Comparison of ENCODE assay signal across 16 cellular contexts in the genomic region with DNA sequence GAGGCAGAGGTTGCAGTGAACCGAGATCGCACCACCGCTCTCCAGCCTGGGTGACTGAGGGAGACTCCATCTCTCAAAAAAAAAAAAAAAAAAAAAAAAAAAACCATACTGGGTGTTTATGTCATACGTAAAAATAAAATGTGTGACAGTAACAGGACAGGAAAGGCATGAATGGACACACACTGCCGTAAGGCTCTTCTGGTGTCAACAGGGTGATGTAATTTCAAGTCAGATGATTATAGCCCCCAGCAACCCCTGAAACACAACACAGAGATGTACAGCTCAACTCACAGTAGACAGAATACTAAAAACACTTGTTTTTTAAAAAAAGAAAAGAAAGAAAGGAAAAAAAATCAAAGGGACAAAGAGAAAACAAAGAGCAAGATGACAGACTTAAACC. TPM values are rescaled to one million over a fixed set of nuclear protein-coding genes. Genes with fewer than 3 reads are reported as not detected.
DNase-seq lines count a peak whose midpoint lies in the region; ATAC-seq and TF ChIP-seq lines count a peak whose summit lies in the region.
"Had no signal": no experiment of that assay in that cellular context is flagged by ENCODE, and none has a peak within 500 bp of the region (broad histone marks: within the 10 kb centered on the region; RNA-seq: fewer than 3 reads in every experiment).

No MANE protein-coding gene starts in this region.

- TF ChIP-seq CTCF in nephron progenitor cell (IDR thresholded peaks at IDR 0.05), result no peak

- peaks cover 46% of the 10 kb centered on the region for H3K36me3 Mint-ChIP-seq in T-helper 1 cell treated with Interleukin-12 subunit alpha and Interleukin-12 subunit beta and Interleukin-4 antibody, amounts not matched to agents 30 μg/mL and 1 μg/mL, for 36 hours (ENCODE audit: low read depth)
- H3K36me3 Mint-ChIP-seq in IgD-negative memory B cell, result peaks cover 2% of the 10 kb centered on the region
- H3K36me3 Mint-ChIP-seq in activated naive CD8-positive, alpha-beta T cell treated with anti-CD3 and anti-CD28 coated beads, Interleukin-2, amount 50 U/mL, for 24 hours (ENCODE audit: low read depth), result peaks cover 37% of the 10 kb centered on the region
- H3K36me3 Mint-ChIP-seq in nephron progenitor cell (ENCODE audit: low read depth), result peaks cover 60% of the 10 kb centered on the region

- H3K27ac Mint-ChIP-seq in T-helper 1 cell treated with Interleukin-12 subunit alpha and Interleukin-12 subunit beta and Interleukin-4 antibody, amounts not matched to agents 30 μg/mL and 1 μg/mL, for 36 hours, result peak overlapping the region; percentile 23
- peak overlapping the region in 2 of 3 donors; percentile 22 to 33 for H3K27ac Mint-ChIP-seq in IgD-negative memory B cell
- peak overlapping the region; percentile 75 for H3K27ac Mint-ChIP-seq in activated naive CD8-positive, alpha-beta T cell treated with anti-CD3 and anti-CD28 coated beads, Interleukin-2, amount 50 U/mL, for 24 hours
- H3K27ac Mint-ChIP-seq in nephron progenitor cell, result peak overlapping the region; percentile 76
- H3K27ac Mint-ChIP-seq: activated naive CD4-positive, alpha-beta T cell treated with anti-CD3 and anti-CD28 coated beads, Interleukin-2, amount 10 ng/mL, durations not matched to agents 7 days and 5 days had no signal

- H3K27me3 Mint-ChIP-seq in T-helper 1 cell treated with Interleukin-12 subunit alpha and Interleukin-12 subunit beta and Interleukin-4 antibody, amounts not matched to agents 30 μg/mL and 1 μg/mL, for 36 hours (ENCODE audit: low read depth), result no peaks in the 10 kb centered on the region
- H3K27me3 Mint-ChIP-seq in IgD-negative memory B cell (no peaks in the 10 kb centered on the region), nephron progenitor cell (ENCODE audit: low read depth, poor library complexity) (peaks cover 4% of the 10 kb centered on the region)
- no peaks in the 10 kb centered on the region for H3K27me3 Mint-ChIP-seq in activated naive CD8-positive, alpha-beta T cell treated with anti-CD3 and anti-CD28 coated beads, Interleukin-2, amount 50 U/mL, for 24 hours
- H3K27me3 Mint-ChIP-seq: activated naive CD4-positive, alpha-beta T cell treated with anti-CD3 and anti-CD28 coated beads, Interleukin-2, amount 10 ng/mL, durations not matched to agents 7 days and 5 days; progenitor cell of endocrine pancreas had no signal

- H3K4me3 Mint-ChIP-seq in T-helper 1 cell treated with Interleukin-12 subunit alpha and Interleukin-12 subunit beta and Interleukin-4 antibody, amounts not matched to agents 30 μg/mL and 1 μg/mL, for 36 hours, result no peak overlapping the region
- H3K4me3 Mint-ChIP-seq in IgD-negative memory B cell, result no peak overlapping the region
- H3K4me3 Mint-ChIP-seq in activated naive CD8-positive, alpha-beta T cell treated with anti-CD3 and anti-CD28 coated beads, Interleukin-2, amount 50 U/mL, for 24 hours, result no peak overlapping the region
- no peak overlapping the region for H3K4me3 Mint-ChIP-seq in nephron progenitor cell
- H3K4me3 Mint-ChIP-seq: activated naive CD4-positive, alpha-beta T cell treated with anti-CD3 and anti-CD28 coated beads, Interleukin-2, amount 10 ng/mL, durations not matched to agents 7 days and 5 days had no signal

- H3K9me3 Mint-ChIP-seq in T-helper 1 cell treated with Interleukin-12 subunit alpha and Interleukin-12 subunit beta and Interleukin-4 antibody, amounts not matched to agents 30 μg/mL and 1 μg/mL, for 36 hours, result no peaks in the 10 kb centered on the region
- no peaks in the 10 kb centered on the region for H3K9me3 Mint-ChIP-seq in IgD-negative memory B cell
- no peaks in the 10 kb centered on the region for H3K9me3 Mint-ChIP-seq in activated naive CD8-positive, alpha-beta T cell treated with anti-CD3 and anti-CD28 coated beads, Interleukin-2, amount 50 U/mL, for 24 hours
- H3K9me3 Mint-ChIP-seq in nephron progenitor cell, result no peaks in the 10 kb centered on the region
- H3K9me3 Mint-ChIP-seq: activated naive CD4-positive, alpha-beta T cell treated with anti-CD3 and anti-CD28 coated beads, Interleukin-2, amount 10 ng/mL, durations not matched to agents 7 days and 5 days had no signal

- ATAC-seq in activated naive CD8-positive, alpha-beta T cell treated with anti-CD3 and anti-CD28 coated beads, Interleukin-2, amount 50 U/mL, for 24 hours, result no peak
- ATAC-seq in GM21723 (IDR thresholded peaks at IDR 0.05; ENCODE audit: unreplicated experiment), result no peak
- ATAC-seq: lower lobe of right lung had no signal

- peaks cover 7% of the 10 kb centered on the region for H3K4me1 Mint-ChIP-seq in T-helper 1 cell treated with Interleukin-12 subunit alpha and Interleukin-12 subunit beta and Interleukin-4 antibody, amounts not matched to agents 30 μg/mL and 1 μg/mL, for 36 hours (ENCODE audit: low read depth)
- H3K4me1 Mint-ChIP-seq in IgD-negative memory B cell (peaks cover 7 to 16% (median 14%) of the 10 kb centered on the region in 3 donors), nephron progenitor cell (peaks cover 7% of the 10 kb centered on the region)
- H3K4me1 Mint-ChIP-seq in activated naive CD8-positive, alpha-beta T cell treated with anti-CD3 and anti-CD28 coated beads, Interleukin-2, amount 50 U/mL, for 24 hours, result peaks cover 16% of the 10 kb centered on the region
- H3K4me1 Mint-ChIP-seq: activated naive CD4-positive, alpha-beta T cell treated with anti-CD3 and anti-CD28 coated beads, Interleukin-2, amount 10 ng/mL, durations not matched to agents 7 days and 5 days had no signal

- DNase-seq in T-helper 1 cell (no peak), nephron progenitor cell (no peak), cortex of kidney (lab: John Stamatoyannopoulos, UW) (no peak), DMS53 (lab: John Stamatoyannopoulos, UW) (no peak)
- DNase-seq in activated naive CD8-positive, alpha-beta T cell treated with anti-CD3 and anti-CD28 coated beads, Interleukin-2, amount 50 U/mL, for 24 hours, result no peak
- DNase-seq: 8988T; activated naive CD4-positive, alpha-beta T cell treated with anti-CD3 and anti-CD28 coated beads, Interleukin-2, amount 10 ng/mL, durations not matched to agents 7 days and 5 days; DMS79 treated with DMSO at 0.1 percent for 48 hours; lower lobe of right lung; NCI-H69; SJCRH30; tibial artery had no signal

RNA-seq across cellular contexts. Expression of a gene that starts 22.2 kb away (rescaled TPM):
- 17.5 TPM for polyA plus RNA-seq in IgD-negative memory B cell

RNA-seq across cellular contexts. Expression of a gene that starts 28.7 kb away (rescaled TPM):
- 1.5 TPM for polyA plus RNA-seq in IgD-negative memory B cell

RNA-seq across cellular contexts. Expression of a gene that starts 34.0 kb away (rescaled TPM):
- not detected for polyA plus RNA-seq in IgD-negative memory B cell

RNA-seq across cellular contexts. Expression of a gene that starts 54.9 kb away (rescaled TPM):
- 26.4 TPM for polyA plus RNA-seq in IgD-negative memory B cell

RNA-seq across cellular contexts. Expression of a gene that starts 55.4 kb away (rescaled TPM):
- polyA plus RNA-seq in IgD-negative memory B cell, result 39.4 TPM

Comparison
In these comparisons a context has a peak if more than half of its experiments do, and no peak if none do; other contexts are left out.
1. H3K27ac Mint-ChIP-seq: peak in every context shown above with its lines; median percentile 76 in nephron progenitor cell; 75 in activated naive CD8-positive, alpha-beta T cell treated with anti-CD3 and anti-CD28 coated beads, Interleukin-2, amount 50 U/mL, for 24 hours; 28 in IgD-negative memory B cell; 23 in T-helper 1 cell treated with Interleukin-12 subunit alpha and Interleukin-12 subunit beta and Interleukin-4 antibody, amounts not matched to agents 30 μg/mL and 1 μg/mL, for 36 hours.